ENCODE assay signal across 8 cellular contexts in the genomic region with DNA sequence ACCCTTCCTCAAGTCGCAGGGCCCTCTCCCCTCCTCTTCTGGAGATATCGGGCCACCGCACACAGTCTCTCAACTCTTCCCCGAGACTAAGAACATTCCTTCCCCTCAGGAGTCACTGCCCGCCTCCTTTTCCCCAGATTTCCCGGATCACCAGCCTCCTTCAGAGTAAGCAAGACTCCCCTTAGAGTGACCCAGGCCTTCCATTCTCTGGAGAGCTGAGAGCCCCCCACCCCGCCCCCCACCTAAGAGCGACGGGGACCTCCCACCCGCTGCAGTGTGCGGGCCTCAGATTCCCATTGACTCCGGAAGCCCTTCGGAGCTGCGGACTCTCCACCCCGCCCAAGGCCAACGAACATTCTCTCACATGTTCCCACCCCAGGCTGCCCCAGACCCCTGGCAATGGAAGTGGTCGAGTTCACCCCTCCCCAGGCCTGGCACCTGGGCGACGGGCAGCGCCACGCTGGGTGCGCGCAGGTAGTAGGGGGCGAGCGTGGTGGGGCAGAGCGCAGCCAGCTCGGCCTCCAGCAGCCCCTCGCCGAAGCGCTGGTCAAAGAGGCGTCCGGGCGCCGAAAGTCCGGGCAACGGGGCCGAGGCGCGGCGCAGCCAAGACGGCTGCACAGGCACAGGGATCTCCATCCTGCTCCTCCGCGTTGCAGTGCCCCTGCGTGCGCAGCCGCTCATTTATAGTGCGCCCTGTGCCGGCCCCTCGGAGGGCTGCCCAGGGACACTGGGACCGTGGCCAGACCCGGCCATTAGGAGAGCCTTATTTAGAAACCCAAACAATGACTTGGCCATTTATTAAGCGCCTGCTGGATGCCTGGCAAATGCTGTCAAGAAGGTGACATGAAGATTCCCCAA. TPM values are rescaled to one million over a fixed set of nuclear protein-coding genes. Genes with fewer than 3 reads are reported as not detected.
DNase-seq lines count a peak whose midpoint lies in the region; ATAC-seq and TF ChIP-seq lines count a peak whose summit lies in the region.

A gene with protein sequence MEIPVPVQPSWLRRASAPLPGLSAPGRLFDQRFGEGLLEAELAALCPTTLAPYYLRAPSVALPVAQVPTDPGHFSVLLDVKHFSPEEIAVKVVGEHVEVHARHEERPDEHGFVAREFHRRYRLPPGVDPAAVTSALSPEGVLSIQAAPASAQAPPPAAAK (minus strand): TSS at position 657 of the 858 bp plus-strand sequence. CDS start 21 bp downstream, at position 636.

- H2BK15ac ChIP-seq in neuronal stem cell (ENCODE audit: low read length): peak within 1 kb of the TSS; percentile 97

- H2BK5ac ChIP-seq in neuronal stem cell (ENCODE audit: low read length): peak within 1 kb of the TSS; percentile 75

- no peaks in the 10 kb centered on the region for H3F3A ChIP-seq in SU-DHL-6 (ENCODE audit: insufficient read depth)

- H3K36me3 ChIP-seq in SU-DHL-6 (ENCODE audit: low read length) (no peaks in the 10 kb centered on the region), neuronal stem cell (replicated peaks in 1 of 2; ENCODE audit: control insufficient read depth in 2 of 2, insufficient read depth in 2 of 2, low read length in 2 of 2) (peaks cover 18 to 52% of the 10 kb centered on the region in 2 donors)

- H3K9ac ChIP-seq in SU-DHL-6 (ENCODE audit: low read length) (peak within 1 kb of the TSS; percentile 81), neuronal stem cell (ENCODE audit: low read depth, low read length, poor library complexity) (peak within 1 kb of the TSS; percentile 81)

- H3K23ac ChIP-seq in neuronal stem cell (ENCODE audit: low read depth, low read length, poor library complexity): peak within 1 kb of the TSS; percentile 80

- DNase-seq in ELF-1 (ENCODE audit: low read depth, low spot score): peak; percentile 56
- peak; percentile 36 for DNase-seq in fibroblast of peridontal ligament (ENCODE audit: extremely low read depth)
- DNase-seq in neuronal stem cell (ENCODE audit: low spot score): no peak
- DNase-seq in RKO (ENCODE audit: low spot score): no peak
- no peak for DNase-seq in ACHN
- DNase-seq in NCI-H82 (lab: John Stamatoyannopoulos, UW): no peak

- H2AFZ ChIP-seq in SU-DHL-6 (ENCODE audit: low read depth, low read length, severe bottlenecking) (no peak within 1 kb of the TSS), neuronal stem cell (ENCODE audit: low read length) (peak within 1 kb of the TSS; percentile 75)

- ATAC-seq in HG02840 (IDR thresholded peaks at IDR 0.05; ENCODE audit: low FRiP score, unreplicated experiment): no peak

- peak within 1 kb of the TSS; percentile 53 for H3K4ac ChIP-seq in neuronal stem cell (ENCODE audit: low read length)

- H3K9me3 ChIP-seq in SU-DHL-6 (ENCODE audit: insufficient read depth, low read length) (no peaks in the 10 kb centered on the region), neuronal stem cell (replicated peaks in 1 of 2; ENCODE audit: control insufficient read depth in 2 of 2, insufficient read depth in 1 of 2, low read depth in 1 of 2, low read length in 2 of 2) (no peaks in the 10 kb centered on the region)

- H3K27ac ChIP-seq in SU-DHL-6 (ENCODE audit: low read depth, low read length): peak within 1 kb of the TSS; percentile 66
- peak within 1 kb of the TSS; percentile 90 for H3K27ac ChIP-seq in neuronal stem cell (replicated peaks; ENCODE audit: low read length)

- no peak for TF ChIP-seq CTCF in SU-DHL-6 (IDR thresholded peaks at IDR 0.05; ENCODE audit: insufficient read depth, low read length, poor library complexity, severe bottlenecking)

- H3K4me3 ChIP-seq in SU-DHL-6 (ENCODE audit: insufficient read depth, low read length, poor library complexity, severe bottlenecking): peak within 1 kb of the TSS; percentile 69
- H3K4me3 ChIP-seq in neuronal stem cell (ENCODE audit: low read length in 2 of 2): peak within 1 kb of the TSS; percentile 76 to 93

- no peaks in the 10 kb centered on the region for H4K20me1 ChIP-seq in SU-DHL-6 (ENCODE audit: low read depth, low read length)

- H4K8ac ChIP-seq in neuronal stem cell (ENCODE audit: low read depth, low read length): peak within 1 kb of the TSS; percentile 82

- WGBS in neuronal stem cell (ENCODE audit: extremely low coverage in 2 of 2, insufficient read length in 2 of 2, insufficient replicate concordance in 1 of 2), 2 donors: no CpG with 5 or more reads among the region's 52 CpGs

- in situ Hi-C loops in ACHN (cut with HindIII; ENCODE audit: low pct_ligation_motif_present, low pct_unique_long_range_greater_than_20kb, low sequenced_read_pairs): no loop called here

- peak within 1 kb of the TSS; percentile 72 for H2BK120ac ChIP-seq in neuronal stem cell (ENCODE audit: low read depth, low read length)

- H3K27me3 ChIP-seq in SU-DHL-6 (ENCODE audit: low read length) (no peaks in the 10 kb centered on the region), neuronal stem cell (ENCODE audit: control insufficient read depth in 3 of 3, insufficient read depth in 3 of 3, low read depth in 1 of 3, low read length in 3 of 3) (peaks cover 0 to 13% (median 3%) of the 10 kb centered on the region in 3 experiments)

- H3K79me2 ChIP-seq in SU-DHL-6 (ENCODE audit: insufficient read depth, low read length): peaks cover 17% of the 10 kb centered on the region

- H3K4me2 ChIP-seq in SU-DHL-6 (ENCODE audit: low read depth, low read length, poor library complexity, severe bottlenecking) (peak within 1 kb of the TSS; percentile 84), neuronal stem cell (ENCODE audit: insufficient read depth, low read length, poor library complexity, severe bottlenecking) (peak within 1 kb of the TSS; percentile 83)

- peak within 1 kb of the TSS; percentile 96 for H3K18ac ChIP-seq in neuronal stem cell (ENCODE audit: low read length)

- no peaks in the 10 kb centered on the region for H3K9me2 ChIP-seq in SU-DHL-6 (replicated peaks; ENCODE audit: insufficient read depth, low read length)

- H4K91ac ChIP-seq in neuronal stem cell (ENCODE audit: low read depth, low read length, poor library complexity): no peak within 1 kb of the TSS

- peak within 1 kb of the TSS; percentile 89 for H3K14ac ChIP-seq in neuronal stem cell (ENCODE audit: low read length)

- peak within 1 kb of the TSS; percentile 99 for H2AK5ac ChIP-seq in neuronal stem cell (ENCODE audit: low read depth, low read length)

- peaks cover 12 to 24% of the 10 kb centered on the region in 2 donors for H3K4me1 ChIP-seq in neuronal stem cell (ENCODE audit: control insufficient read depth in 2 of 2, insufficient read depth in 1 of 2, low read depth in 1 of 2, low read length in 2 of 2)

- peak within 1 kb of the TSS; percentile 84 for H2BK12ac ChIP-seq in neuronal stem cell (ENCODE audit: low read length)

- H3K79me1 ChIP-seq in neuronal stem cell (ENCODE audit: low read depth, low read length): peaks cover 17% of the 10 kb centered on the region

RNA-seq across cellular contexts. Expression of the gene that starts here (rescaled TPM):
- 2.6 TPM for polyA plus RNA-seq in neuronal stem cell (2013, experiment 1 of 2)
- 2.4 TPM for polyA plus RNA-seq in neuronal stem cell (2013, experiment 2 of 2)

Comparison
In these comparisons a context has a peak if more than half of its experiments do, and no peak if none do; other contexts are left out.
1. DNase-seq: peak in ELF-1 (single experiment) and fibroblast of peridontal ligament (single experiment); none in neuronal stem cell (single experiment), RKO (single experiment), ACHN (single experiment) and NCI-H82 (single experiment).